8 cellular contexts compared by ENCODE assay signal in genomic region chr15:58227706-58228543, GRCh38.
DNase-seq lines count a peak whose midpoint lies in the region; ATAC-seq and TF ChIP-seq lines count a peak whose summit lies in the region.

No MANE protein-coding gene starts in this region.

- no peak overlapping the region for H3K4me3 ChIP-seq in Karpas-422 (ENCODE audit: low read length)
- H3K4me3 ChIP-seq in fibroblast of villous mesenchyme (ENCODE audit: low read depth, low read length) = no peak overlapping the region
- no peak overlapping the region for H3K4me3 ChIP-seq in tibial nerve

- no peaks in the 10 kb centered on the region for H3K36me3 ChIP-seq in Karpas-422 (ENCODE audit: insufficient read depth, low read length)
- no peaks in the 10 kb centered on the region for H3K36me3 ChIP-seq in tibial nerve

- intact Hi-C loops in activated T-helper 2 cell treated with anti-CD3 and anti-CD28 coated beads, Interferon-gamma antibody, Interleukin-2, Interleukin-4, amounts not matched to agents 10 μg/mL and 5 μg/mL and 100 μg/mL, durations not matched to agents 14 hours and 24 hours and 36 hours (cut with micrococcal nuclease) = loop anchor here (2.0 to 5.0 kb wide), 3 partner anchors 289 to 544 kb away; partner anchors contain the start of gene MINDY2

- H3K4me3 Mint-ChIP-seq in activated T-helper 2 cell treated with anti-CD3 and anti-CD28 coated beads, Interferon-gamma antibody, Interleukin-2, Interleukin-4, amounts not matched to agents 10 μg/mL and 5 μg/mL and 100 μg/mL, durations not matched to agents 14 hours and 24 hours and 36 hours (ENCODE audit: low read depth) = no peak overlapping the region

- no peak overlapping the region for H2AFZ ChIP-seq in Karpas-422 (ENCODE audit: low read length)

- H3K4me1 Mint-ChIP-seq in activated T-helper 2 cell treated with anti-CD3 and anti-CD28 coated beads, Interferon-gamma antibody, Interleukin-2, Interleukin-4, amounts not matched to agents 10 μg/mL and 5 μg/mL and 100 μg/mL, durations not matched to agents 14 hours and 24 hours and 36 hours (ENCODE audit: low read depth) = peaks cover 8% of the 10 kb centered on the region

- TF ChIP-seq CTCF in fibroblast of villous mesenchyme (IDR thresholded peaks at IDR 0.05; ENCODE audit: insufficient read depth, low read depth, low read length) = peak; percentile 90
- TF ChIP-seq CTCF in omental fat pad (IDR thresholded peaks at IDR 0.05) = peak in 1 of 3 donors; percentile 19
- peak; percentile 66 to 77 (median 76) for TF ChIP-seq CTCF in tibial nerve (IDR thresholded peaks at IDR 0.05)

- no peak for TF ChIP-seq EP300 in tibial nerve (IDR thresholded peaks at IDR 0.05)

- H3K27ac ChIP-seq in Karpas-422 (ENCODE audit: low read length) = no peak overlapping the region
- peak overlapping the region in 3 of 4 donors; percentile 5 to 74 (median 61) for H3K27ac ChIP-seq in tibial nerve

- no peak for ATAC-seq in omental fat pad (ENCODE audit: low FRiP score)
- ATAC-seq in GM18505 (IDR thresholded peaks at IDR 0.05; ENCODE audit: unreplicated experiment) = no peak

- no peaks in the 10 kb centered on the region for H4K20me1 ChIP-seq in Karpas-422 (ENCODE audit: insufficient read depth, low read depth, low read length)

- no peaks in the 10 kb centered on the region for H3K79me2 ChIP-seq in Karpas-422 (ENCODE audit: low read length)

- no peaks in the 10 kb centered on the region for H3K4me1 ChIP-seq in Karpas-422 (ENCODE audit: low read length)
- peaks cover 0 to 30% (median 14%) of the 10 kb centered on the region in 4 donors for H3K4me1 ChIP-seq in tibial nerve

- H3K4me2 ChIP-seq in Karpas-422 (ENCODE audit: low read depth, low read length, poor library complexity, severe bottlenecking) = no peak overlapping the region

- 46 to 47% methylated on average over 8 of the region's 8 CpGs for WGBS in tibial nerve, 2 donors

- DNase-seq in DMS114 treated with DMSO at 0.1 percent for 48 hours (lab: John Stamatoyannopoulos, UW; ENCODE audit: unreplicated experiment) (peak; percentile 69), Karpas-422 (peak; percentile 86), RPMI7951 (ENCODE audit: low read depth) (peak; percentile 77), fibroblast of villous mesenchyme (ENCODE audit: low read depth) (peak; percentile 88), omental fat pad (ENCODE audit: low spot score) (peak; percentile 59), tibial nerve (ENCODE audit: low spot score in 2 of 2) (peak; percentile 55 to 85)
- peak; percentile 47 for DNase-seq in activated T-helper 2 cell treated with anti-CD3 and anti-CD28 coated beads, Interferon-gamma antibody, Interleukin-2, Interleukin-4, amounts not matched to agents 10 μg/mL and 5 μg/mL and 100 μg/mL, durations not matched to agents 14 hours and 24 hours and 36 hours (ENCODE audit: low spot score)

- H3K9ac ChIP-seq in Karpas-422 (ENCODE audit: low read length) = no peak overlapping the region

- H3K27ac Mint-ChIP-seq in activated T-helper 2 cell treated with anti-CD3 and anti-CD28 coated beads, Interferon-gamma antibody, Interleukin-2, Interleukin-4, amounts not matched to agents 10 μg/mL and 5 μg/mL and 100 μg/mL, durations not matched to agents 14 hours and 24 hours and 36 hours = no peak overlapping the region

- H3K27me3 ChIP-seq in Karpas-422 (ENCODE audit: low read length) (no peaks in the 10 kb centered on the region), tibial nerve (no peaks in the 10 kb centered on the region)

- H3K36me3 Mint-ChIP-seq in activated T-helper 2 cell treated with anti-CD3 and anti-CD28 coated beads, Interferon-gamma antibody, Interleukin-2, Interleukin-4, amounts not matched to agents 10 μg/mL and 5 μg/mL and 100 μg/mL, durations not matched to agents 14 hours and 24 hours and 36 hours (ENCODE audit: low read depth) = no peaks in the 10 kb centered on the region

- TF ChIP-seq POLR2A in tibial nerve (IDR thresholded peaks at IDR 0.05) (no peak), GM18505 (IDR thresholded peaks at IDR 0.05; ENCODE audit: borderline replicate concordance, extremely low read depth, insufficient read depth, insufficient read length) (no peak)

- no peaks in the 10 kb centered on the region for H3K9me2 ChIP-seq in Karpas-422 (replicated peaks; ENCODE audit: insufficient read depth, low read length)

- no peaks in the 10 kb centered on the region for H3K9me3 Mint-ChIP-seq in activated T-helper 2 cell treated with anti-CD3 and anti-CD28 coated beads, Interferon-gamma antibody, Interleukin-2, Interleukin-4, amounts not matched to agents 10 μg/mL and 5 μg/mL and 100 μg/mL, durations not matched to agents 14 hours and 24 hours and 36 hours

- H3K9me3 ChIP-seq in Karpas-422 (ENCODE audit: low read length) (no peaks in the 10 kb centered on the region), tibial nerve (no peaks in the 10 kb centered on the region)

- peaks cover 19% of the 10 kb centered on the region for H3K27me3 Mint-ChIP-seq in activated T-helper 2 cell treated with anti-CD3 and anti-CD28 coated beads, Interferon-gamma antibody, Interleukin-2, Interleukin-4, amounts not matched to agents 10 μg/mL and 5 μg/mL and 100 μg/mL, durations not matched to agents 14 hours and 24 hours and 36 hours (ENCODE audit: low read depth)
